24 cellular contexts compared by ENCODE assay signal in genomic region chr2:16661936-16662335, GRCh38. TPM values are rescaled to one million over a fixed set of nuclear protein-coding genes. Genes with fewer than 3 reads are reported as not detected.
DNase-seq lines count a peak whose midpoint lies in the region; ATAC-seq and TF ChIP-seq lines count a peak whose summit lies in the region.
"Had no signal": no experiment of that assay in that cellular context is flagged by ENCODE, and none has a peak within 500 bp of the region (broad histone marks: within the 10 kb centered on the region; RNA-seq: fewer than 3 reads in every experiment).

No MANE protein-coding gene starts in this region.

- H3K4me3 Mint-ChIP-seq in effector memory CD8-positive, alpha-beta T cell: peak overlapping the region; percentile 31 to 92
- H3K4me3 Mint-ChIP-seq in natural killer cell treated with Interleukin-12 subunit alpha and Interleukin-12 subunit beta and Interleukin-15 and Interleukin-18, amount 100 ng/mL, for 72 hours: peak overlapping the region; percentile 88
- H3K4me3 Mint-ChIP-seq: mesothelial cell of epicardium had no signal

- no peak for ATAC-seq in effector memory CD8-positive, alpha-beta T cell (replicated peaks)
- ATAC-seq in natural killer cell treated with Interleukin-12 subunit alpha and Interleukin-12 subunit beta and Interleukin-15 and Interleukin-18, amount 100 ng/mL, for 72 hours: no peak
- ATAC-seq in upper lobe of left lung (ENCODE audit: low FRiP score in 2 of 2): no peak
- ATAC-seq: HCT116; Panc1; stimulated activated naive CD8-positive, alpha-beta T cell treated with anti-CD3 and anti-CD28 coated beads, Interleukin-15, Interleukin-2, amounts not matched to agents 100 U/mL and 50 U/mL, for 24 hours had no signal

- no peaks in the 10 kb centered on the region for H3K9me3 ChIP-seq in upper lobe of left lung
- H3K9me3 ChIP-seq: psoas muscle, thoracic aorta had no signal

- H3K36me3 ChIP-seq in upper lobe of left lung: peaks cover 0 to 6% (median 0%) of the 10 kb centered on the region in 4 donors
- H3K36me3 ChIP-seq: thoracic aorta had no signal

- TF ChIP-seq POLR2A in upper lobe of left lung (IDR thresholded peaks at IDR 0.05): no peak

- H3K27me3 Mint-ChIP-seq in effector memory CD8-positive, alpha-beta T cell: peaks cover 8 to 34% of the 10 kb centered on the region in 2 donors
- no peaks in the 10 kb centered on the region for H3K27me3 Mint-ChIP-seq in natural killer cell treated with Interleukin-12 subunit alpha and Interleukin-12 subunit beta and Interleukin-15 and Interleukin-18, amount 100 ng/mL, for 72 hours
- H3K27me3 Mint-ChIP-seq: naive B cell had no signal

- H3K4me1 Mint-ChIP-seq in effector memory CD8-positive, alpha-beta T cell (ENCODE audit: low read depth in 2 of 2): peaks cover 39 to 49% of the 10 kb centered on the region in 2 donors
- peaks cover 73 to 76% of the 10 kb centered on the region in 2 donors for H3K4me1 Mint-ChIP-seq in natural killer cell treated with Interleukin-12 subunit alpha and Interleukin-12 subunit beta and Interleukin-15 and Interleukin-18, amount 100 ng/mL, for 72 hours (ENCODE audit: low read depth in 2 of 2)

- DNase-seq in NCI-H226 (peak; percentile 53), upper lobe of left lung (no peak), HuH-7.5 (ENCODE audit: low spot score) (no peak), NCI-H2196 (lab: John Stamatoyannopoulos, UW; ENCODE audit: unreplicated experiment) (no peak), NCI-H526 treated with DMSO at 0.1 percent for 48 hours (lab: John Stamatoyannopoulos, UW) (no peak)
- no peak for DNase-seq in effector memory CD8-positive, alpha-beta T cell
- DNase-seq in natural killer cell treated with Interleukin-12 subunit alpha and Interleukin-12 subunit beta and Interleukin-15 and Interleukin-18, amount 100 ng/mL, for 72 hours (ENCODE audit: low spot score): no peak
- DNase-seq: activated CD4-positive, alpha-beta T cell treated with anti-CD3 and anti-CD28 coated beads for 1 hour; activated naive CD4-positive, alpha-beta T cell treated with anti-CD3 and anti-CD28 coated beads, Interleukin-2, amount 50 U/mL, for 16 hours; Calu3; Kasumi-1; naive B cell; NCI-H2029; NCI-H69; SIG-M5; stimulated activated naive CD8-positive, alpha-beta T cell treated with anti-CD3 and anti-CD28 coated beads, Interleukin-15, Interleukin-2, amounts not matched to agents 100 U/mL and 50 U/mL, for 24 hours had no signal

- TF ChIP-seq CTCF in upper lobe of left lung (IDR thresholded peaks at IDR 0.05): no peak

- no peak overlapping the region for H3K27ac Mint-ChIP-seq in effector memory CD8-positive, alpha-beta T cell
- H3K27ac Mint-ChIP-seq in natural killer cell treated with Interleukin-12 subunit alpha and Interleukin-12 subunit beta and Interleukin-15 and Interleukin-18, amount 100 ng/mL, for 72 hours: peak overlapping the region; percentile 69 to 93
- H3K27ac Mint-ChIP-seq: activated T-helper 2 cell treated with anti-CD3 and anti-CD28 coated beads, Interferon-gamma antibody, Interleukin-2, Interleukin-4, amounts not matched to agents 10 μg/mL and 5 μg/mL and 100 μg/mL, durations not matched to agents 14 hours and 24 hours and 36 hours; mesothelial cell of epicardium had no signal

- H3K36me3 Mint-ChIP-seq in effector memory CD8-positive, alpha-beta T cell (ENCODE audit: insufficient read depth): peaks cover 18% of the 10 kb centered on the region
- no peaks in the 10 kb centered on the region for H3K36me3 Mint-ChIP-seq in natural killer cell treated with Interleukin-12 subunit alpha and Interleukin-12 subunit beta and Interleukin-15 and Interleukin-18, amount 100 ng/mL, for 72 hours
- H3K36me3 Mint-ChIP-seq: brain, mesothelial cell of epicardium, naive B cell had no signal

- peak overlapping the region in 3 of 4 donors; percentile 6 to 49 (median 13) for H3K27ac ChIP-seq in upper lobe of left lung
- H3K27ac ChIP-seq: epithelial cell of prostate, psoas muscle, thoracic aorta had no signal

- no peaks in the 10 kb centered on the region for H3K9me3 Mint-ChIP-seq in effector memory CD8-positive, alpha-beta T cell
- H3K9me3 Mint-ChIP-seq in natural killer cell treated with Interleukin-12 subunit alpha and Interleukin-12 subunit beta and Interleukin-15 and Interleukin-18, amount 100 ng/mL, for 72 hours: no peaks in the 10 kb centered on the region
- H3K9me3 Mint-ChIP-seq: activated T-helper 2 cell treated with anti-CD3 and anti-CD28 coated beads, Interferon-gamma antibody, Interleukin-2, Interleukin-4, amounts not matched to agents 10 μg/mL and 5 μg/mL and 100 μg/mL, durations not matched to agents 14 hours and 24 hours and 36 hours; brain; mesothelial cell of epicardium; naive B cell had no signal

- H3K4me3 ChIP-seq in upper lobe of left lung: no peak overlapping the region
- H3K4me3 ChIP-seq: psoas muscle, thoracic aorta had no signal

- peaks cover 64 to 87% (median 68%) of the 10 kb centered on the region in 4 donors for H3K4me1 ChIP-seq in upper lobe of left lung

- 71 to 77% methylated on average over 3 of the region's 3 CpGs for WGBS in upper lobe of left lung, 2 donors

- no peaks in the 10 kb centered on the region for H3K27me3 ChIP-seq in upper lobe of left lung

- no peak for TF ChIP-seq EP300 in upper lobe of left lung (IDR thresholded peaks at IDR 0.05)

RNA-seq across cellular contexts. Expression of gene CYRIA, which starts 3.7 kb away (rescaled TPM):
- 10 to 100 TPM in 1 of 2 donors, 1 to 10 TPM in 1; 5.1 to 13.3 TPM for total RNA-seq in natural killer cell treated with Interleukin-12 subunit alpha and Interleukin-12 subunit beta and Interleukin-15 and Interleukin-18, amount 100 ng/mL, for 72 hours
- total RNA-seq in upper lobe of left lung: 10 to 100 TPM; 14.9 to 23.5 (median 20.5) TPM

Comparison
In these comparisons a context has a peak if more than half of its experiments do, and no peak if none do; other contexts are left out.
1. H3K27ac Mint-ChIP-seq: peak in natural killer cell treated with Interleukin-12 subunit alpha and Interleukin-12 subunit beta and Interleukin-15 and Interleukin-18, amount 100 ng/mL, for 72 hours (2 of 2); none in effector memory CD8-positive, alpha-beta T cell (0 of 2).